Comparison of ENCODE assay signal across 8 cellular contexts in genomic region chr16:106623-107324, GRCh38.
A peak's percentile ranks its signal among the peaks of the same experiment; 100 is the strongest.
DNase-seq lines count a peak whose midpoint lies in the region; ATAC-seq and TF ChIP-seq lines count a peak whose summit lies in the region.

No MANE protein-coding gene starts in this region.

- H3K27ac Mint-ChIP-seq in central memory CD8-positive, alpha-beta T cell (ENCODE audit: low read depth), result no peak overlapping the region

- no peak overlapping the region for H3K4me3 Mint-ChIP-seq in central memory CD8-positive, alpha-beta T cell

- no peaks in the 10 kb centered on the region for H3K9me3 Mint-ChIP-seq in central memory CD8-positive, alpha-beta T cell

- no peaks in the 10 kb centered on the region for H3K27me3 Mint-ChIP-seq in central memory CD8-positive, alpha-beta T cell

- peak; percentile 87 for DNase-seq in AG08395 (ENCODE audit: low spot score)
- peak; percentile 70 for DNase-seq in GM19240 (ENCODE audit: insufficient read length, low spot score)
- peak; percentile 76 for DNase-seq in NCI-H2196 treated with DMSO at 0.1 percent for 48 hours (lab: John Stamatoyannopoulos, UW; ENCODE audit: unreplicated experiment)
- DNase-seq in central memory CD8-positive, alpha-beta T cell (ENCODE audit: low spot score in 2 of 2), result peak in 1 of 2 donors; percentile 25
- DNase-seq in kidney tubule cell (ENCODE audit: low spot score), result peak; percentile 78
- DNase-seq in stimulated activated CD4-positive, alpha-beta T cell treated with anti-CD3 and anti-CD28 coated beads, Interleukin-4, amount 100 ng/mL, for 4 hours, result peak; percentile 20 to 50

- peaks cover 9% of the 10 kb centered on the region for H3K36me3 Mint-ChIP-seq in central memory CD8-positive, alpha-beta T cell (ENCODE audit: insufficient read depth)

- H3K4me1 Mint-ChIP-seq in central memory CD8-positive, alpha-beta T cell, result no peaks in the 10 kb centered on the region

- H3K4me3 ChIP-seq in WI38 (ENCODE audit: low read depth, low read length), result no peak overlapping the region

- ATAC-seq in central memory CD8-positive, alpha-beta T cell (replicated peaks; ENCODE audit: extremely low read depth, poor library complexity, severe bottlenecking), result peak; percentile 70
- ATAC-seq in HG03571 (IDR thresholded peaks at IDR 0.05; ENCODE audit: unreplicated experiment), result no peak

- peak; percentile 69 for TF ChIP-seq CTCF in WI38 (IDR thresholded peaks at IDR 0.05; ENCODE audit: low read depth, low read length)
